Comparison of ENCODE assay signal across 32 cellular contexts in the genomic region with DNA sequence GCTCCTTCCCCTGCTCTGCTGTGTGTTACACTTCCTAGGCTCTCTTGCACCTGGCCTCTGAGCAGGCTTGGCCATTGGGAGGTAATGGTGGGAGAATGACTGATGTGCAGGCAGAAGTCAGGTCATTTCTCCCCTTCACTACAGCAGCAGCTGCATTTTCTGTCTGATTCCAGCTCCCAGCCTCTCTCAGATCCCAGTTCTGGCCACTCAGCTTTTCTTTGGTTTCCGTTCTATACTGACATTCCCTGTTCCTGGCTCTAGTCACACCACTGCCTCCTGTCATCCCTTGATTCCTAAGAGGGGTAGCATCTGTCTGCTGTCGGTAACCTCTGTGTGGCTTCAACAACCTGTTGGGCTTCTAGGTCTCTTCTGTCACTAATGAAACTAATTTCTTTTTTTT.
A peak's percentile ranks its signal among the peaks of the same experiment; 100 is the strongest.
DNase-seq lines count a peak whose midpoint lies in the region; ATAC-seq and FAIRE-seq lines count a peak whose summit lies in the region.
"Had no signal": no experiment of that assay in that cellular context is flagged by ENCODE, and none has a peak within 500 bp of the region (broad histone marks: within the 10 kb centered on the region; RNA-seq: fewer than 3 reads in every experiment).

No MANE protein-coding gene starts in this region.

- no peaks in the 10 kb centered on the region for H3K36me3 Mint-ChIP-seq in stimulated activated memory B cell treated with anti-CD40 and anti-IgM and Interleukin-4, amounts not matched to agents 10 μg/mL and 1 μg/mL and 100 μg/mL, for 72 hours
- H3K36me3 Mint-ChIP-seq: CD8-positive, alpha-beta T cell; natural killer cell treated with Interleukin-12 subunit alpha and Interleukin-12 subunit beta and Interleukin-15 and Interleukin-18, amount 100 ng/mL, for 72 hours had no signal

- no peaks in the 10 kb centered on the region for H3K27me3 Mint-ChIP-seq in stimulated activated memory B cell treated with anti-CD40 and anti-IgM and Interleukin-4, amounts not matched to agents 10 μg/mL and 1 μg/mL and 100 μg/mL, for 72 hours
- H3K27me3 Mint-ChIP-seq: activated CD4-positive, alpha-beta T cell treated with anti-CD3 and anti-CD28 coated beads for 36 hours; natural killer cell treated with Interleukin-12 subunit alpha and Interleukin-12 subunit beta and Interleukin-15 and Interleukin-18, amount 100 ng/mL, for 72 hours had no signal

- no peak overlapping the region for H3K4me3 ChIP-seq in stomach smooth muscle (ENCODE audit: low read length in 2 of 2)
- H3K4me3 ChIP-seq: GM12878, PC-9, testis had no signal

- peak overlapping the region; percentile 86 for H3K27ac ChIP-seq in stomach smooth muscle (ENCODE audit: low read length)
- H3K27ac ChIP-seq: 22Rv1, parathyroid adenoma, PC-9, testis had no signal

- no peaks in the 10 kb centered on the region for H3K27me3 ChIP-seq in stomach smooth muscle (ENCODE audit: control insufficient read depth in 1 of 2, insufficient read depth in 2 of 2, low read length in 2 of 2)
- H3K27me3 ChIP-seq: testis had no signal

- no peak overlapping the region for H3K4me3 Mint-ChIP-seq in stimulated activated memory B cell treated with anti-CD40 and anti-IgM and Interleukin-4, amounts not matched to agents 10 μg/mL and 1 μg/mL and 100 μg/mL, for 72 hours
- H3K4me3 Mint-ChIP-seq: activated CD4-positive, alpha-beta T cell treated with anti-CD3 and anti-CD28 coated beads for 36 hours; activated naive CD4-positive, alpha-beta T cell treated with anti-CD3 and anti-CD28 coated beads for 36 hours; activated T-cell treated with anti-CD3 and anti-CD28 coated beads, Interleukin-2, amount 50 U/mL, for 4 hours; CD8-positive, alpha-beta T cell; natural killer cell treated with Interleukin-12 subunit alpha and Interleukin-12 subunit beta and Interleukin-15 and Interleukin-18, amount 100 ng/mL, for 72 hours had no signal

- peaks cover 46% of the 10 kb centered on the region for H3K4me1 ChIP-seq in stomach smooth muscle (ENCODE audit: control insufficient read depth, insufficient read depth, low read length)
- H3K4me1 ChIP-seq: parathyroid adenoma had no signal

- H3K9me3 Mint-ChIP-seq in stimulated activated memory B cell treated with anti-CD40 and anti-IgM and Interleukin-4, amounts not matched to agents 10 μg/mL and 1 μg/mL and 100 μg/mL, for 72 hours = no peaks in the 10 kb centered on the region
- H3K9me3 Mint-ChIP-seq: activated naive CD4-positive, alpha-beta T cell treated with anti-CD3 and anti-CD28 coated beads for 36 hours; activated T-cell treated with anti-CD3 and anti-CD28 coated beads, Interleukin-2, amount 50 U/mL, for 4 hours; CD8-positive, alpha-beta T cell; natural killer cell treated with Interleukin-12 subunit alpha and Interleukin-12 subunit beta and Interleukin-15 and Interleukin-18, amount 100 ng/mL, for 72 hours had no signal

- H3K4me1 Mint-ChIP-seq in stimulated activated memory B cell treated with anti-CD40 and anti-IgM and Interleukin-4, amounts not matched to agents 10 μg/mL and 1 μg/mL and 100 μg/mL, for 72 hours = peaks cover under 1% of the 10 kb centered on the region
- H3K4me1 Mint-ChIP-seq: activated CD4-positive, alpha-beta T cell treated with anti-CD3 and anti-CD28 coated beads for 36 hours had no signal

- no peak overlapping the region for H3K27ac Mint-ChIP-seq in stimulated activated memory B cell treated with anti-CD40 and anti-IgM and Interleukin-4, amounts not matched to agents 10 μg/mL and 1 μg/mL and 100 μg/mL, for 72 hours
- H3K27ac Mint-ChIP-seq: activated CD4-positive, alpha-beta T cell treated with anti-CD3 and anti-CD28 coated beads for 36 hours; activated naive CD4-positive, alpha-beta T cell treated with anti-CD3 and anti-CD28 coated beads for 36 hours; CD8-positive, alpha-beta T cell; natural killer cell treated with Interleukin-12 subunit alpha and Interleukin-12 subunit beta and Interleukin-15 and Interleukin-18, amount 100 ng/mL, for 72 hours had no signal

- no peak for FAIRE-seq in HTR-8/SVneo (lab: Jason Lieb, UNC)
- FAIRE-seq: endothelial cell of umbilical vein, GM12878, TTC549 had no signal

- peak overlapping the region in 1 of 2 donors; percentile 51 for H3K9ac ChIP-seq in stomach smooth muscle (ENCODE audit: low read length in 2 of 2)
- H3K9ac ChIP-seq: parathyroid adenoma had no signal

- ATAC-seq in stimulated activated memory B cell treated with anti-CD40 and anti-IgM and Interleukin-4, amounts not matched to agents 10 μg/mL and 1 μg/mL and 100 μg/mL, for 72 hours = no peak
- ATAC-seq: activated CD4-positive, alpha-beta T cell treated with anti-CD3 and anti-CD28 coated beads for 36 hours; activated T-cell treated with anti-CD3 and anti-CD28 coated beads, Interleukin-2, amount 50 U/mL, for 4 hours; CD8-positive, alpha-beta T cell; GM12878; HCT116; left lobe of liver; natural killer cell treated with Interleukin-12 subunit alpha and Interleukin-12 subunit beta and Interleukin-15 and Interleukin-18, amount 100 ng/mL, for 72 hours; sciatic nerve had no signal

- H3K36me3 ChIP-seq in stomach smooth muscle (ENCODE audit: control insufficient read depth in 2 of 2, insufficient read depth in 2 of 2, low read length in 2 of 2) = no peaks in the 10 kb centered on the region

- DNase-seq in NCI-H1092 treated with DMSO at 0.1 percent for 48 hours (lab: John Stamatoyannopoulos, UW) = peak; percentile 37
- no peak for DNase-seq in NCI-H1092 (lab: John Stamatoyannopoulos, UW)
- DNase-seq in NCI-H524 (lab: John Stamatoyannopoulos, UW) = peak; percentile 77 to 90
- peak; percentile 21 for DNase-seq in left kidney (ENCODE audit: low read depth, low spot score)
- DNase-seq in HTR-8/SVneo (ENCODE audit: insufficient read length, low spot score) = no peak
- no peak for DNase-seq in SK-N-DZ (ENCODE audit: low spot score)
- DNase-seq: activated CD4-positive, alpha-beta T cell treated with anti-CD3 and anti-CD28 coated beads for 36 hours; activated CD8-positive, alpha-beta memory T cell treated with anti-CD3 and anti-CD28 coated beads for 24 hours; activated naive CD4-positive, alpha-beta T cell treated with anti-CD3 and anti-CD28 coated beads for 36 hours; activated T-cell treated with anti-CD3 and anti-CD28 coated beads, Interleukin-2, amount 50 U/mL, for 4 hours; CD8-positive, alpha-beta T cell; dermis blood vessel endothelial cell; head of caudate nucleus; KG1; MV-4-11; NCI-H187 treated with DMSO at 0.1 percent for 48 hours; NCI-H526; PC-9; SIG-M5; T-helper 1 cell; testis had no signal

- H3K9me3 ChIP-seq in stomach smooth muscle (ENCODE audit: control insufficient read depth in 2 of 2, low read length in 2 of 2) = no peaks in the 10 kb centered on the region
- H3K9me3 ChIP-seq: testis had no signal

Comparison
In these comparisons a context has a peak if more than half of its experiments do, and no peak if none do; other contexts are left out.
1. DNase-seq: peak in NCI-H1092 treated with DMSO at 0.1 percent for 48 hours (single experiment), NCI-H524 (2 of 2) and left kidney (single experiment); none in NCI-H1092 (single experiment), HTR-8/SVneo (single experiment) and SK-N-DZ (single experiment).